ENCODE assay signal across 9 cellular contexts in genomic region chr1:215992620-215993019, GRCh38.
A peak's percentile ranks its signal among the peaks of the same experiment; 100 is the strongest.
DNase-seq lines count a peak whose midpoint lies in the region; ATAC-seq, FAIRE-seq and TF ChIP-seq lines count a peak whose summit lies in the region.
"Had no signal": no experiment of that assay in that cellular context is flagged by ENCODE, and none has a peak within 500 bp of the region (broad histone marks: within the 10 kb centered on the region; RNA-seq: fewer than 3 reads in every experiment).

No MANE protein-coding gene starts in this region.

- intact Hi-C loops in esophagus muscularis mucosa (cut with DNase I): loop anchor here (10.0 kb wide), 1 partner anchor 232 kb away; no protein-coding TSS in a partner anchor

- H3K27me3 ChIP-seq in esophagus muscularis mucosa: no peaks in the 10 kb centered on the region

- H3K27ac ChIP-seq in esophagus muscularis mucosa (replicated peaks in 1 of 4): no peak overlapping the region
- H3K27ac ChIP-seq: HL-60 had no signal

- no peak overlapping the region for H3K27ac Mint-ChIP-seq in stimulated activated memory B cell treated with anti-CD40 and anti-IgM and Interleukin-4, amounts not matched to agents 10 μg/mL and 1 μg/mL and 100 μg/mL, for 72 hours

- no peaks in the 10 kb centered on the region for H3K36me3 ChIP-seq in esophagus muscularis mucosa

- TF ChIP-seq EP300 in esophagus muscularis mucosa (IDR thresholded peaks at IDR 0.05): no peak

- no peak for ATAC-seq in stimulated activated memory B cell treated with anti-CD40 and anti-IgM and Interleukin-4, amounts not matched to agents 10 μg/mL and 1 μg/mL and 100 μg/mL, for 72 hours

- peak; percentile 89 for FAIRE-seq in H54 (lab: Jason Lieb, UNC)

- DNase-seq in D341Med (ENCODE audit: low spot score) (peak; percentile 45), H54 (ENCODE audit: insufficient read length, low spot score) (peak; percentile 5), NCI-H526 (lab: John Stamatoyannopoulos, UW) (peak; percentile 16 to 42), esophagus muscularis mucosa (ENCODE audit: extremely low spot score) (no peak), SW 1271 (lab: John Stamatoyannopoulos, UW) (no peak), COLO668 (lab: John Stamatoyannopoulos, UW; ENCODE audit: unreplicated experiment) (no peak)
- DNase-seq in activated naive CD4-positive, alpha-beta T cell (lab: John Stamatoyannopoulos, UW): no peak

- H3K4me1 Mint-ChIP-seq in stimulated activated memory B cell treated with anti-CD40 and anti-IgM and Interleukin-4, amounts not matched to agents 10 μg/mL and 1 μg/mL and 100 μg/mL, for 72 hours: no peaks in the 10 kb centered on the region

- H3K9me3 ChIP-seq in esophagus muscularis mucosa: no peaks in the 10 kb centered on the region

- WGBS in esophagus muscularis mucosa: 6% methylated on average over 3 of the region's 3 CpGs

- H3K4me3 Mint-ChIP-seq in stimulated activated memory B cell treated with anti-CD40 and anti-IgM and Interleukin-4, amounts not matched to agents 10 μg/mL and 1 μg/mL and 100 μg/mL, for 72 hours: no peak overlapping the region

- H3K4me3 ChIP-seq in esophagus muscularis mucosa: no peak overlapping the region

- no peak for TF ChIP-seq POLR2A in H54 (IDR thresholded peaks at IDR 0.05; ENCODE audit: low read depth, low read length)
- TF ChIP-seq POLR2A in esophagus muscularis mucosa (IDR thresholded peaks at IDR 0.05; ENCODE audit: low read depth): no peak

- no peaks in the 10 kb centered on the region for H3K36me3 Mint-ChIP-seq in stimulated activated memory B cell treated with anti-CD40 and anti-IgM and Interleukin-4, amounts not matched to agents 10 μg/mL and 1 μg/mL and 100 μg/mL, for 72 hours

- H3K9me3 Mint-ChIP-seq in stimulated activated memory B cell treated with anti-CD40 and anti-IgM and Interleukin-4, amounts not matched to agents 10 μg/mL and 1 μg/mL and 100 μg/mL, for 72 hours: no peaks in the 10 kb centered on the region

- H3K4me1 ChIP-seq in esophagus muscularis mucosa: no peaks in the 10 kb centered on the region

- peak; percentile 11 to 41 (median 28) for TF ChIP-seq CTCF in esophagus muscularis mucosa (IDR thresholded peaks at IDR 0.05)

- no peaks in the 10 kb centered on the region for H3K27me3 Mint-ChIP-seq in stimulated activated memory B cell treated with anti-CD40 and anti-IgM and Interleukin-4, amounts not matched to agents 10 μg/mL and 1 μg/mL and 100 μg/mL, for 72 hours

Comparison
In these comparisons a context has a peak if more than half of its experiments do, and no peak if none do; other contexts are left out.
1. DNase-seq: peak in D341Med (single experiment), H54 (single experiment) and NCI-H526 (2 of 2); none in esophagus muscularis mucosa (single experiment), SW 1271 (0 of 2), activated naive CD4-positive, alpha-beta T cell (0 of 4) and COLO668 (single experiment).